ENCODE assay signal across 1 cellular context in the genomic region with DNA sequence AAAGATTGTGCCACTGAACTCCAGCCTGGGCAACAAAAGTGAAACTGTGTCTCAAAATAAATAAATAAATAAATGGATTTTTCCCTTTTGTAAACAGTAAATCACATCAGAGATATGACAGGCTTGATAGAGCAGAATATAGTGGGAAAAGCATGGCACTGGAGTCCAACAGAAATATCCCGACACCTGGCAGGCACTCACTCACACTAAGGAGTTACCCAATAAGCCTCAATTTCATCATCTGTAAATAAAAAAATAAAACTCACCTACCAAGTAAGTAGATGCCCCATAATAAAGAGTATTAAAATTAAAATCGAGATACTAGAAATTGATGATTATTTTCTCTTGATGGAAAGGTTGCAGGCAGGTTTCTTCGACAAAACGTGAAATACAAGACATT.
TF ChIP-seq lines count a peak whose summit lies in the region.

No MANE protein-coding gene starts in this region.

TF ChIP-seq in GM23338, 12 proteins besides CTCF, POLR2A, EP300 and RAD21 (continued from another document):
- TF ChIP-seq ZNF331 (CRISPR knock-in tag; IDR thresholded peaks at IDR 0.05; ENCODE audit: low read depth): no peak
- no peak for TF ChIP-seq POLR2AphosphoS5 (IDR thresholded peaks at IDR 0.05; ENCODE audit: low read depth)
- no peak for TF ChIP-seq JUNB (IDR thresholded peaks at IDR 0.05; ENCODE audit: unreplicated experiment)
- TF ChIP-seq, protein P1, sequence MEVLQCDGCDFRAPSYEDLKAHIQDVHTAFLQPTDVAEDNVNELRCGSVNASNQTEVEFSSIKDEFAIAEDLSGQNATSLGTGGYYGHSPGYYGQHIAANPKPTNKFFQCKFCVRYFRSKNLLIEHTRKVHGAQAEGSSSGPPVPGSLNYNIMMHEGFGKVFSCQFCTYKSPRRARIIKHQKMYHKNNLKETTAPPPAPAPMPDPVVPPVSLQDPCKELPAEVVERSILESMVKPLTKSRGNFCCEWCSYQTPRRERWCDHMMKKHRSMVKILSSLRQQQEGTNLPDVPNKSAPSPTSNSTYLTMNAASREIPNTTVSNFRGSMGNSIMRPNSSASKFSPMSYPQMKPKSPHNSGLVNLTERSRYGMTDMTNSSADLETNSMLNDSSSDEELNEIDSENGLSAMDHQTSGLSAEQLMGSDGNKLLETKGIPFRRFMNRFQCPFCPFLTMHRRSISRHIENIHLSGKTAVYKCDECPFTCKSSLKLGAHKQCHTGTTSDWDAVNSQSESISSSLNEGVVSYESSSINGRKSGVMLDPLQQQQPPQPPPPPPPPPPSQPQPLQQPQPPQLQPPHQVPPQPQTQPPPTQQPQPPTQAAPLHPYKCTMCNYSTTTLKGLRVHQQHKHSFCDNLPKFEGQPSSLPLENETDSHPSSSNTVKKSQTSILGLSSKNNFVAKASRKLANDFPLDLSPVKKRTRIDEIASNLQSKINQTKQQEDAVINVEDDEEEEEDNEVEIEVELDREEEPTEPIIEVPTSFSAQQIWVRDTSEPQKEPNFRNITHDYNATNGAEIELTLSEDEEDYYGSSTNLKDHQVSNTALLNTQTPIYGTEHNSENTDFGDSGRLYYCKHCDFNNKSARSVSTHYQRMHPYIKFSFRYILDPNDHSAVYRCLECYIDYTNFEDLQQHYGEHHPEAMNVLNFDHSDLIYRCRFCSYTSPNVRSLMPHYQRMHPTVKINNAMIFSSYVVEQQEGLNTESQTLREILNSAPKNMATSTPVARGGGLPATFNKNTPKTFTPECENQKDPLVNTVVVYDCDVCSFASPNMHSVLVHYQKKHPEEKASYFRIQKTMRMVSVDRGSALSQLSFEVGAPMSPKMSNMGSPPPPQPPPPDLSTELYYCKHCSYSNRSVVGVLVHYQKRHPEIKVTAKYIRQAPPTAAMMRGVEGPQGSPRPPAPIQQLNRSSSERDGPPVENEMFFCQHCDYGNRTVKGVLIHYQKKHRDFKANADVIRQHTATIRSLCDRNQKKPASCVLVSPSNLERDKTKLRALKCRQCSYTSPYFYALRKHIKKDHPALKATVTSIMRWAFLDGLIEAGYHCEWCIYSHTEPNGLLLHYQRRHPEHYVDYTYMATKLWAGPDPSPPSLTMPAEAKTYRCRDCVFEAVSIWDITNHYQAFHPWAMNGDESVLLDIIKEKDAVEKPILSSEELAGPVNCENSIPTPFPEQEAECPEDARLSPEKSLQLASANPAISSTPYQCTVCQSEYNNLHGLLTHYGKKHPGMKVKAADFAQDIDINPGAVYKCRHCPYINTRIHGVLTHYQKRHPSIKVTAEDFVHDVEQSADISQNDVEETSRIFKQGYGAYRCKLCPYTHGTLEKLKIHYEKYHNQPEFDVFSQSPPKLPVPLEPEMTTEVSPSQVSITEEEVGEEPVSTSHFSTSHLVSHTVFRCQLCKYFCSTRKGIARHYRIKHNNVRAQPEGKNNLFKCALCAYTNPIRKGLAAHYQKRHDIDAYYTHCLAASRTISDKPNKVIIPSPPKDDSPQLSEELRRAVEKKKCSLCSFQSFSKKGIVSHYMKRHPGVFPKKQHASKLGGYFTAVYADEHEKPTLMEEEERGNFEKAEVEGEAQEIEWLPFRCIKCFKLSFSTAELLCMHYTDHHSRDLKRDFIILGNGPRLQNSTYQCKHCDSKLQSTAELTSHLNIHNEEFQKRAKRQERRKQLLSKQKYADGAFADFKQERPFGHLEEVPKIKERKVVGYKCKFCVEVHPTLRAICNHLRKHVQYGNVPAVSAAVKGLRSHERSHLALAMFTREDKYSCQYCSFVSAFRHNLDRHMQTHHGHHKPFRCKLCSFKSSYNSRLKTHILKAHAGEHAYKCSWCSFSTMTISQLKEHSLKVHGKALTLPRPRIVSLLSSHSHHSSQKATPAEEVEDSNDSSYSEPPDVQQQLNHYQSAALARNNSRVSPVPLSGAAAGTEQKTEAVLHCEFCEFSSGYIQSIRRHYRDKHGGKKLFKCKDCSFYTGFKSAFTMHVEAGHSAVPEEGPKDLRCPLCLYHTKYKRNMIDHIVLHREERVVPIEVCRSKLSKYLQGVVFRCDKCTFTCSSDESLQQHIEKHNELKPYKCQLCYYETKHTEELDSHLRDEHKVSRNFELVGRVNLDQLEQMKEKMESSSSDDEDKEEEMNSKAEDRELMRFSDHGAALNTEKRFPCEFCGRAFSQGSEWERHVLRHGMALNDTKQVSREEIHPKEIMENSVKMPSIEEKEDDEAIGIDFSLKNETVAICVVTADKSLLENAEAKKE (CRISPR knock-in tag; IDR thresholded peaks at IDR 0.05): no peak
- TF ChIP-seq ZNF114 (CRISPR knock-in tag; IDR thresholded peaks at IDR 0.05): no peak
- TF ChIP-seq, protein P2, sequence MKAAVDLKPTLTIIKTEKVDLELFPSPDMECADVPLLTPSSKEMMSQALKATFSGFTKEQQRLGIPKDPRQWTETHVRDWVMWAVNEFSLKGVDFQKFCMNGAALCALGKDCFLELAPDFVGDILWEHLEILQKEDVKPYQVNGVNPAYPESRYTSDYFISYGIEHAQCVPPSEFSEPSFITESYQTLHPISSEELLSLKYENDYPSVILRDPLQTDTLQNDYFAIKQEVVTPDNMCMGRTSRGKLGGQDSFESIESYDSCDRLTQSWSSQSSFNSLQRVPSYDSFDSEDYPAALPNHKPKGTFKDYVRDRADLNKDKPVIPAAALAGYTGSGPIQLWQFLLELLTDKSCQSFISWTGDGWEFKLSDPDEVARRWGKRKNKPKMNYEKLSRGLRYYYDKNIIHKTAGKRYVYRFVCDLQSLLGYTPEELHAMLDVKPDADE (IDR thresholded peaks at IDR 0.05): no peak
- TF ChIP-seq STAT1 (IDR thresholded peaks at IDR 0.05; ENCODE audit: unreplicated experiment): no peak
TF ChIP-seq in GM23338: peak in this region for 0.
